ENCODE assay signal across 8 cellular contexts in genomic region chr3:98592345-98592935, GRCh38. TPM values are rescaled to one million over a fixed set of nuclear protein-coding genes. Genes with fewer than 3 reads are reported as not detected.
A peak's percentile ranks its signal among the peaks of the same experiment; 100 is the strongest.
DNase-seq lines count a peak whose midpoint lies in the region; ATAC-seq and TF ChIP-seq lines count a peak whose summit lies in the region.

No MANE protein-coding gene starts in this region.

- no peak for DNase-seq in Caco-2
- DNase-seq in OCI-M1 (lab: John Stamatoyannopoulos, UW), result peak; percentile 18
- no peak for DNase-seq in endothelial cell (ENCODE audit: low spot score)
- no peak for DNase-seq in osteoblast (ENCODE audit: insufficient read length, low spot score, missing footprints)
- no peak for DNase-seq in GM10248 (ENCODE audit: extremely low spot score)
- DNase-seq in MV-4-11 (lab: John Stamatoyannopoulos, UW), result no peak
- no peak for DNase-seq in ACHN

- TF ChIP-seq CTCF in Caco-2 (IDR thresholded peaks at IDR 0.05; ENCODE audit: insufficient read depth in 1 of 2, low read depth in 1 of 2, low read length in 1 of 2, severe bottlenecking in 1 of 2, unreplicated experiment in 1 of 2), result no peak
- no peak for TF ChIP-seq CTCF in endothelial cell (IDR thresholded peaks at IDR 0.05; ENCODE audit: unreplicated experiment)
- no peak for TF ChIP-seq CTCF in osteoblast (IDR thresholded peaks at IDR 0.05; ENCODE audit: extremely low read depth, low read depth, low read length)
- no peak for TF ChIP-seq CTCF in GM10248 (IDR thresholded peaks at IDR 0.05; ENCODE audit: control extremely low read depth, extremely low read depth, low read depth, missing control alignments)

- H3K27me3 ChIP-seq in Caco-2 (replicated peaks; ENCODE audit: control insufficient read depth, insufficient read depth, low read length) (no peaks in the 10 kb centered on the region), osteoblast (ENCODE audit: insufficient read depth, low read length) (no peaks in the 10 kb centered on the region)

- peaks cover 10% of the 10 kb centered on the region for H3K79me2 ChIP-seq in osteoblast (ENCODE audit: insufficient read depth, low read length)

- H3K36me3 ChIP-seq in Caco-2 (ENCODE audit: control insufficient read depth, insufficient read depth, low read length) (peaks cover 1% of the 10 kb centered on the region; the same call in 1 of the 2 replicates), osteoblast (ENCODE audit: insufficient read depth, low read length) (peaks cover 11% of the 10 kb centered on the region)

- H3K4me1 ChIP-seq in Caco-2 (peaks cover 13% of the 10 kb centered on the region), osteoblast (ENCODE audit: insufficient read depth, low read length) (peaks cover 8% of the 10 kb centered on the region)

- H3K9me3 ChIP-seq in Caco-2, result no peaks in the 10 kb centered on the region
- no peaks in the 10 kb centered on the region for H3K9me3 ChIP-seq in osteoblast (ENCODE audit: low read depth, low read length)

- H3K27me3 Mint-ChIP-seq in Caco-2 (ENCODE audit: insufficient read depth, unreplicated experiment) (no peaks in the 10 kb centered on the region), endothelial cell (ENCODE audit: unreplicated experiment) (no peaks in the 10 kb centered on the region)

- no peak overlapping the region for H3K27ac Mint-ChIP-seq in Caco-2 (ENCODE audit: unreplicated experiment)
- H3K27ac Mint-ChIP-seq in endothelial cell (ENCODE audit: unreplicated experiment), result no peak overlapping the region

- BruUV-seq in Caco-2 (replicated peaks; lab: Mats Ljungman, UMichigan), result no TSS peak

- H3K4me3 ChIP-seq in Caco-2 (ENCODE audit: low read depth, low read length) (peak overlapping the region; percentile 91), osteoblast (ENCODE audit: insufficient read depth, low read length) (peak overlapping the region; percentile 87)

- H2AFZ ChIP-seq in osteoblast (ENCODE audit: low read length), result peak overlapping the region; percentile 98

- CTCF ChIA-PET in Caco-2 (lab: Charles Lee) (no interaction called here), GM10248 (lab: Yijun Ruan, JAX) (interaction anchor here (0.7 to 16.7 kb wide), 10 partner anchors 8 to 222 kb away, joined by 3 to 269 read pairs (median 6); no protein-coding TSS in a partner anchor)

- peaks cover 2% of the 10 kb centered on the region for H4K20me1 ChIP-seq in osteoblast (ENCODE audit: insufficient read depth, low read length)

- intact Hi-C loops in Caco-2 (cut with micrococcal nuclease; ENCODE audit: unreplicated experiment), result loop anchor here (2.0 to 5.0 kb wide), 3 partner anchors 18 to 310 kb away; partner anchors contain the start of gene DCBLD2

- H3K4me3 Mint-ChIP-seq in Caco-2 (ENCODE audit: unreplicated experiment), result peak overlapping the region; percentile 97
- peak overlapping the region; percentile 93 for H3K4me3 Mint-ChIP-seq in endothelial cell (ENCODE audit: unreplicated experiment)

- peaks cover 11% of the 10 kb centered on the region for H3K4me1 Mint-ChIP-seq in Caco-2 (ENCODE audit: low read depth, unreplicated experiment)
- H3K4me1 Mint-ChIP-seq in endothelial cell (ENCODE audit: unreplicated experiment), result peaks cover 11% of the 10 kb centered on the region

- no peaks in the 10 kb centered on the region for H3K9me3 Mint-ChIP-seq in Caco-2 (ENCODE audit: unreplicated experiment)
- no peaks in the 10 kb centered on the region for H3K9me3 Mint-ChIP-seq in endothelial cell (ENCODE audit: unreplicated experiment)

- ATAC-seq in HG03378 (IDR thresholded peaks at IDR 0.05; ENCODE audit: unreplicated experiment), result no peak

- POLR2A ChIA-PET in Caco-2 (lab: Charles Lee) (interaction anchor here (1.2 kb wide), 1 partner anchor 183 kb away, joined by 3 read pairs; no protein-coding TSS in a partner anchor), GM10248 (lab: Yijun Ruan, JAX) (interaction anchor here (1.5 to 1.6 kb wide), 2 partner anchors 11 to 56 kb away, joined by 3 to 6 read pairs; no protein-coding TSS in a partner anchor)

- in situ Hi-C loops in ACHN (cut with HindIII; ENCODE audit: low pct_ligation_motif_present, low pct_unique_long_range_greater_than_20kb, low sequenced_read_pairs), result no loop called here

- peaks cover 13% of the 10 kb centered on the region for H3K36me3 Mint-ChIP-seq in Caco-2 (ENCODE audit: insufficient read depth, unreplicated experiment)
- peaks cover 10% of the 10 kb centered on the region for H3K36me3 Mint-ChIP-seq in endothelial cell (ENCODE audit: low read depth, unreplicated experiment)

- H3K4me2 ChIP-seq in osteoblast (ENCODE audit: insufficient read depth, low read length), result peak overlapping the region; percentile 91

- no peak overlapping the region for H3K27ac ChIP-seq in osteoblast (ENCODE audit: low read depth, low read length)

RNA-seq across cellular contexts. Expression of gene CPOX, which starts 1.0 kb away (rescaled TPM):
- total RNA-seq in Caco-2 (2022) (24.2 and 25.0 TPM in 2 replicates), endothelial cell (ENCODE audit: unreplicated experiment) (21.5 TPM), osteoblast (21.5 and 22.1 TPM in 2 replicates)
